11 cellular contexts compared by ENCODE assay signal in the genomic region with DNA sequence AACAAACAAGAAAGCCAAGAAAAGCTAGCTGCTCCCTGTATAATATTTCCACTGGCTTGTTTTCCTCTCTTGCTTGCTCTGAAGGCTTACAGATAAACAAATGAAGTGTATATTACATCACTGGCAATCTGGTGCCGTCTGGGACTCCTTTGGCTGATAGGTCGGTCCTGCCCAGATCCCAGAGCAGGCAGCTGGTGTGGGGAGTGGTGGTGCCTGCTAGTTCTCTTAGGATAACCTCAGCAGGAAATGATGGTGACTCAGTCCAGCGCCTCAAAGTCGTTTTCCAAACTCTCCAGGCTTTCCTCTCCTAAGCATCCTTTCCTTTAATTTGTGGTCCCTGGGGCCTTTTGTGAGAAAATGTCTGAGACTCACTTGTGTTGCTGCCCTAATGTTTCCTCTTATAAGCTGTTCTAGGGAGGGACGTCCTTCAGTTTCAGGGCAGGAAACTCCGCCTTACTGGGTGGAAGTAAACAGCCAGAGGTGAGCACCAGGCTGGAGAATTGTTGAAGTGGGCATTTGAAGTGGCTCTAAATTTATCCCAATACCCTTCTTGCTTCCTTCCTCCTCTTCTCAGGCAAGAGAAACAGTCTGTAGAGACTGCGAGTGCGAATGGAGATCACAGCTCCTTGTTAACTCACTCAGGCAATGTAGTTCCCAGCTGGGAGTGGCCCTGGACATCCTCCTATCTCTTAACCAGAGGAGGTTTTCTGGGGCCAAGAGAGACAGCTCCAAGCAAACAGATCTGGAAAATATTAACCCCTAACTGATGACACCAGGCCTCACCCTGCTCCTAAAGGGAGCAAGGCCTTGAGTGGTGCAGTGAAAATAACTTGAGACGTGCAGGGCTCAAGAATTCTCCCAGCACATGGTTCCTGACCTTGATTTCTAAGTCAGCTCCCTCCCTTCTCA. TPM values are rescaled to one million over a fixed set of nuclear protein-coding genes. Genes with fewer than 3 reads are reported as not detected.
DNase-seq lines count a peak whose midpoint lies in the region; ATAC-seq and TF ChIP-seq lines count a peak whose summit lies in the region.
"Had no signal": no experiment of that assay in that cellular context is flagged by ENCODE, and none has a peak within 500 bp of the region (broad histone marks: within the 10 kb centered on the region; RNA-seq: fewer than 3 reads in every experiment).

No MANE protein-coding gene starts in this region.

- no peak overlapping the region for H3K4me3 ChIP-seq in cardiac fibroblast (replicated peaks in 1 of 2; ENCODE audit: low read depth in 2 of 2, low read length in 2 of 2)
- H3K4me3 ChIP-seq: tibial artery had no signal

- no peak for ATAC-seq in GM21367 (IDR thresholded peaks at IDR 0.05; ENCODE audit: unreplicated experiment)
- ATAC-seq in HG02759 (IDR thresholded peaks at IDR 0.05; ENCODE audit: unreplicated experiment), result no peak

- DNase-seq in DMS79 treated with DMSO at 0.1 percent for 48 hours (lab: John Stamatoyannopoulos, UW) (peak; percentile 73), NCI-H187 treated with DMSO at 0.1 percent for 48 hours (lab: John Stamatoyannopoulos, UW) (peak; percentile 77), cardiac fibroblast (ENCODE audit: low read depth in 2 of 2) (peak; percentile 18 to 37), myocyte (ENCODE audit: low read depth) (peak; percentile 38), HUDEP-2 (lab: John Stamatoyannopoulos, UW; ENCODE audit: unreplicated experiment in 76 of 76) (no peak), HPDE6-E6E7 (ENCODE audit: extremely low spot score) (no peak)
- DNase-seq: activated CD4-positive, alpha-beta T cell treated with anti-CD3 and anti-CD28 coated beads for 1 hour; occipital lobe; tibial artery had no signal

- TF ChIP-seq CTCF in cardiac fibroblast (IDR thresholded peaks at IDR 0.05; ENCODE audit: low read depth, low read length), result no peak

RNA-seq across cellular contexts. Expression of a gene that starts 34.9 kb away (rescaled TPM):
- 0.26 TPM in 1 of 2 replicates, not detected in the other for total RNA-seq in myocyte
- not detected for polyA plus RNA-seq in myocyte (2012)

RNA-seq across cellular contexts. Expression of a gene that starts 54.3 kb away (rescaled TPM):
- total RNA-seq in myocyte, result not detected in 2 replicates
- not detected for polyA plus RNA-seq in myocyte (2012)

RNA-seq across cellular contexts. Expression of a gene that starts 59.2 kb away (rescaled TPM):
- total RNA-seq in myocyte, result 0.57 TPM in 1 of 2 replicates, not detected in the other
- 0.48 TPM for polyA plus RNA-seq in myocyte (2012)

Comparison
In these comparisons a context has a peak if more than half of its experiments do, and no peak if none do; other contexts are left out.
1. DNase-seq: peak in DMS79 treated with DMSO at 0.1 percent for 48 hours (single experiment), NCI-H187 treated with DMSO at 0.1 percent for 48 hours (single experiment), cardiac fibroblast (2 of 2) and myocyte (single experiment); none in HUDEP-2 (0 of 76) and HPDE6-E6E7 (single experiment).